In genomic region chr17:4472281-4472680, GRCh38 we compare ENCODE assay signal across 19 cellular contexts. TPM values are rescaled to one million over a fixed set of nuclear protein-coding genes. Genes with fewer than 3 reads are reported as not detected.
DNase-seq lines count a peak whose midpoint lies in the region; ATAC-seq and TF ChIP-seq lines count a peak whose summit lies in the region.
"Had no signal": no experiment of that assay in that cellular context is flagged by ENCODE, and none has a peak within 500 bp of the region (broad histone marks: within the 10 kb centered on the region; RNA-seq: fewer than 3 reads in every experiment).

No MANE protein-coding gene starts in this region.

- no peak for TF ChIP-seq POLR2A in tibial nerve (IDR thresholded peaks at IDR 0.05)
- no peak for TF ChIP-seq POLR2A in upper lobe of left lung (IDR thresholded peaks at IDR 0.05)

- no peak overlapping the region for H4K91ac ChIP-seq in trophoblast cell (ENCODE audit: low read depth, low read length)

- H4K20me1 ChIP-seq in GM23338 (replicated peaks; ENCODE audit: insufficient read depth), result no peaks in the 10 kb centered on the region
- H4K20me1 ChIP-seq: BLaER1 treated with 17β-estradiol and CSF1 and Interleukin-3, amounts not matched to agents 10 nM and 100 nM had no signal

- H3K4me3 ChIP-seq in GM23338 (no peak overlapping the region), trophoblast cell (ENCODE audit: low read depth, low read length) (no peak overlapping the region), tibial nerve (no peak overlapping the region), upper lobe of left lung (no peak overlapping the region)
- H3K4me3 ChIP-seq: BLaER1 treated with 17β-estradiol and CSF1 and Interleukin-3, amounts not matched to agents 10 nM and 100 nM had no signal

- no peak overlapping the region for H3K27ac ChIP-seq in GM23338 (ENCODE audit: low read depth)
- H3K27ac ChIP-seq in trophoblast cell (ENCODE audit: low read depth, low read length), result peak overlapping the region; percentile 88
- no peak overlapping the region for H3K27ac ChIP-seq in tibial nerve
- no peak overlapping the region for H3K27ac ChIP-seq in upper lobe of left lung
- H3K27ac ChIP-seq: BLaER1 treated with 17β-estradiol and CSF1 and Interleukin-3, amounts not matched to agents 10 nM and 100 nM had no signal

- H3K27me3 ChIP-seq in GM23338 (ENCODE audit: insufficient read depth), result no peaks in the 10 kb centered on the region
- H3K27me3 ChIP-seq in trophoblast cell (ENCODE audit: insufficient read depth, low read length), result no peaks in the 10 kb centered on the region
- no peaks in the 10 kb centered on the region for H3K27me3 ChIP-seq in tibial nerve
- H3K27me3 ChIP-seq in upper lobe of left lung, result no peaks in the 10 kb centered on the region
- H3K27me3 ChIP-seq: BLaER1 treated with 17β-estradiol and CSF1 and Interleukin-3, amounts not matched to agents 10 nM and 100 nM had no signal

- H3K23ac ChIP-seq in trophoblast cell (ENCODE audit: low read length), result no peak overlapping the region

- TF ChIP-seq CTCF in GM23338 (conservative IDR thresholded peaks at IDR 0.05; ENCODE audit: low read depth in 2 of 2), result no peak
- no peak for TF ChIP-seq CTCF in tibial nerve (IDR thresholded peaks at IDR 0.05)
- TF ChIP-seq CTCF in upper lobe of left lung (IDR thresholded peaks at IDR 0.05), result no peak

- H3K4me1 ChIP-seq in GM23338 (ENCODE audit: insufficient read depth) (no peaks in the 10 kb centered on the region), trophoblast cell (ENCODE audit: control insufficient read depth in 1 of 2, insufficient read depth in 2 of 2, low read length in 2 of 2) (peaks cover 37 to 45% of the 10 kb centered on the region in 2 experiments), tibial nerve (no peaks in the 10 kb centered on the region), upper lobe of left lung (peaks cover 4 to 14% (median 10%) of the 10 kb centered on the region in 4 donors)

- H3F3A ChIP-seq in GM23338 (replicated peaks; ENCODE audit: low read depth), result no peaks in the 10 kb centered on the region

- H3K9me3 Mint-ChIP-seq in GM23338, result no peaks in the 10 kb centered on the region
- H3K9me3 Mint-ChIP-seq: CD8-positive, alpha-beta T cell; HFFc6; IgD-negative memory B cell had no signal

- no peak overlapping the region for H2BK12ac ChIP-seq in trophoblast cell (ENCODE audit: low read length)

- H3K36me3 ChIP-seq in GM23338 (ENCODE audit: insufficient read depth), result no peaks in the 10 kb centered on the region
- no peaks in the 10 kb centered on the region for H3K36me3 ChIP-seq in trophoblast cell (ENCODE audit: control insufficient read depth in 1 of 2, insufficient read depth in 2 of 2, low read length in 2 of 2)
- H3K36me3 ChIP-seq in tibial nerve, result no peaks in the 10 kb centered on the region
- no peaks in the 10 kb centered on the region for H3K36me3 ChIP-seq in upper lobe of left lung
- H3K36me3 ChIP-seq: BLaER1 treated with 17β-estradiol and CSF1 and Interleukin-3, amounts not matched to agents 10 nM and 100 nM had no signal

- TF ChIP-seq EP300 in tibial nerve (IDR thresholded peaks at IDR 0.05), result no peak
- TF ChIP-seq EP300 in upper lobe of left lung (IDR thresholded peaks at IDR 0.05), result no peak

- H3K4me1 Mint-ChIP-seq in GM23338, result no peaks in the 10 kb centered on the region; the same call in 2 of the 3 replicates
- H3K4me1 Mint-ChIP-seq: B cell, IgD-negative memory B cell had no signal

- H2BK5ac ChIP-seq in trophoblast cell (ENCODE audit: low read depth, low read length, poor library complexity), result peak overlapping the region; percentile 86

- H2AFZ ChIP-seq in GM23338 (peak overlapping the region; percentile 24; the same call in 1 of the 2 replicates), trophoblast cell (ENCODE audit: insufficient read depth, low read length, poor library complexity) (no peak overlapping the region)

- no peak overlapping the region for H4K8ac ChIP-seq in trophoblast cell (ENCODE audit: low read depth, low read length)

- no peaks in the 10 kb centered on the region for H3K36me3 Mint-ChIP-seq in GM23338 (ENCODE audit: low read depth)
- H3K36me3 Mint-ChIP-seq: CD8-positive, alpha-beta T cell had no signal

- ATAC-seq in GM23338 (no peak), upper lobe of left lung (ENCODE audit: low FRiP score in 2 of 2) (no peak), GM19324 (IDR thresholded peaks at IDR 0.05; ENCODE audit: low FRiP score, unreplicated experiment) (no peak)
- ATAC-seq: CD8-positive, alpha-beta T cell; HCT116; HepG2 had no signal

- H3K9me2 ChIP-seq in GM23338 (ENCODE audit: insufficient read depth), result no peaks in the 10 kb centered on the region

- peaks cover 7% of the 10 kb centered on the region for H3K27me3 Mint-ChIP-seq in GM23338 (ENCODE audit: insufficient read depth, low read depth, poor library complexity)

- H3K9ac ChIP-seq in trophoblast cell (ENCODE audit: low read length), result no peak overlapping the region
- H3K9ac ChIP-seq: BLaER1 treated with 17β-estradiol and CSF1 and Interleukin-3, amounts not matched to agents 10 nM and 100 nM had no signal

- no CpG with 5 or more reads among the region's 4 CpGs for WGBS in trophoblast cell (ENCODE audit: extremely low coverage, insufficient coverage, insufficient read length)
- 63 to 68% methylated on average over 4 of the region's 4 CpGs for WGBS in tibial nerve, 2 donors
- 77 to 81% methylated on average over 4 of the region's 4 CpGs for WGBS in upper lobe of left lung, 2 donors

- no peak overlapping the region for H4K12ac ChIP-seq in trophoblast cell (ENCODE audit: low read depth, low read length)

- no peak overlapping the region for H3K18ac ChIP-seq in trophoblast cell (ENCODE audit: low read length)

- no peaks in the 10 kb centered on the region for H3K79me2 ChIP-seq in GM23338 (replicated peaks; ENCODE audit: insufficient read depth)
- H3K79me2 ChIP-seq in trophoblast cell (ENCODE audit: control insufficient read depth, insufficient read depth, low read length, poor library complexity), result peaks cover 26% of the 10 kb centered on the region

- no peak for DNase-seq in GM23338 (ENCODE audit: low spot score)
- peak; percentile 32 to 64 for DNase-seq in NCI-H526 (lab: John Stamatoyannopoulos, UW)
- DNase-seq in islet precursor cell, result peak; percentile 96
- DNase-seq in trophoblast cell, result peak; percentile 85 to 86
- DNase-seq in tibial nerve (ENCODE audit: low spot score in 2 of 2), result no peak
- no peak for DNase-seq in upper lobe of left lung
- DNase-seq: Calu3; CD8-positive, alpha-beta T cell; DMS53; DND-41; EL; HFFc6; KBM-7 had no signal

- no peak overlapping the region for H3K4ac ChIP-seq in trophoblast cell (ENCODE audit: low read depth, low read length)

- peaks cover 51% of the 10 kb centered on the region for H3K79me1 ChIP-seq in trophoblast cell (ENCODE audit: low read length)

- H3K4me3 Mint-ChIP-seq in GM23338, result no peak overlapping the region
- H3K4me3 Mint-ChIP-seq: B cell; CD8-positive, alpha-beta T cell; HFFc6; IgD-negative memory B cell had no signal

- H3K9me3 ChIP-seq in trophoblast cell (ENCODE audit: insufficient read depth, low read depth, low read length) (peaks cover 2% of the 10 kb centered on the region), tibial nerve (no peaks in the 10 kb centered on the region), upper lobe of left lung (no peaks in the 10 kb centered on the region)
- H3K9me3 ChIP-seq: BLaER1 treated with 17β-estradiol and CSF1 and Interleukin-3, amounts not matched to agents 10 nM and 100 nM had no signal

- no peak overlapping the region for H3K27ac Mint-ChIP-seq in GM23338
- H3K27ac Mint-ChIP-seq: B cell; CD8-positive, alpha-beta T cell; HFFc6; IgD-negative memory B cell had no signal

- H3K14ac ChIP-seq in trophoblast cell (ENCODE audit: low read length), result no peak overlapping the region

- H2AK5ac ChIP-seq in trophoblast cell (ENCODE audit: low read length), result no peak overlapping the region

- H3K4me2 ChIP-seq in GM23338 (no peak overlapping the region), trophoblast cell (ENCODE audit: low read length) (no peak overlapping the region)
- H3K4me2 ChIP-seq: BLaER1 treated with 17β-estradiol and CSF1 and Interleukin-3, amounts not matched to agents 10 nM and 100 nM had no signal

- H2BK120ac ChIP-seq in trophoblast cell (ENCODE audit: insufficient read depth, low read length, poor library complexity), result peak overlapping the region; percentile 34

TF ChIP-seq in GM23338, 12 proteins besides CTCF, POLR2A, EP300 and RAD21 (continues in another document):
- TF ChIP-seq EZH2phosphoT487 (IDR thresholded peaks at IDR 0.05; ENCODE audit: unreplicated experiment) (no peak), REST (IDR thresholded peaks at IDR 0.05; ENCODE audit: unreplicated experiment) (no peak), ZNF114 (CRISPR knock-in tag; IDR thresholded peaks at IDR 0.05) (no peak)

RNA-seq across cellular contexts. Expression of gene SPNS2, which starts 26.4 kb away (rescaled TPM):
- total RNA-seq in GM23338 (2014; rRNA removed; shearing (Covaris generic)), result 0.78 and 2.3 TPM in 2 replicates
- 1.4 and 1.7 TPM in 2 replicates for polyA plus RNA-seq in GM23338 (2016; fragmentation: Nextera tagmentation; extraction: Ambion mirVana)
- 153 and 164 TPM in 2 replicates for polyA plus RNA-seq in trophoblast cell (2013)
- total RNA-seq in tibial nerve (10 to 100 TPM in 3 of 4 donors, 1 to 10 TPM in 1; 5.4 to 49.8 (median 23.4) TPM), upper lobe of left lung (10 to 100 TPM; 41.8 to 89.1 (median 55.2) TPM)
- total RNA-seq: B cell, HepG2, HFFc6 had no signal
- polyA plus RNA-seq: IgD-negative memory B cell had no signal

RNA-seq across cellular contexts. Expression of gene SPNS3, which starts 38.5 kb away (rescaled TPM):
- total RNA-seq in GM23338 (2014; rRNA removed; shearing (Covaris generic)), result not detected in 2 replicates
- not detected in 2 replicates for polyA plus RNA-seq in GM23338 (2016; fragmentation: Nextera tagmentation; extraction: Ambion mirVana)
- polyA plus RNA-seq in trophoblast cell (2013), result 2.2 TPM in 2 replicates
- total RNA-seq in tibial nerve (under 1 TPM in 1 of 4 donors, not detected in 3; 0.44 TPM), upper lobe of left lung (under 1 TPM in 5 of 6 donors, not detected in 1; 0.22 to 0.91 (median 0.52) TPM)
- total RNA-seq: HepG2, HFFc6 had no signal
- polyA plus RNA-seq: HepG2 had no signal

Comparison
In these comparisons a context has a peak if more than half of its experiments do, and no peak if none do; other contexts are left out.
1. DNase-seq: peak in NCI-H526 (2 of 2), islet precursor cell (single experiment) and trophoblast cell (2 of 2); none in GM23338 (single experiment), tibial nerve (0 of 2) and upper lobe of left lung (0 of 2).